24 cellular contexts compared by ENCODE assay signal in genomic region chr13:32917504-32917903, GRCh38.
DNase-seq lines count a peak whose midpoint lies in the region; ATAC-seq, FAIRE-seq and TF ChIP-seq lines count a peak whose summit lies in the region.
"Had no signal": no experiment of that assay in that cellular context is flagged by ENCODE, and none has a peak within 500 bp of the region (broad histone marks: within the 10 kb centered on the region; RNA-seq: fewer than 3 reads in every experiment).

No MANE protein-coding gene starts in this region.

- ATAC-seq in activated naive CD4-positive, alpha-beta T cell treated with anti-CD3 and anti-CD28 coated beads, Interleukin-2, amount 50 U/mL, for 72 hours: peak; percentile 93 to 97
- ATAC-seq in GM12878: peak; percentile 89
- ATAC-seq: CD8-positive, alpha-beta T cell; lower lobe of right lung; sciatic nerve had no signal

- no peak overlapping the region for H3K4me2 ChIP-seq in GM12878 (ENCODE audit: control insufficient read depth, insufficient read depth)
- H3K4me2 ChIP-seq in Karpas-422 (ENCODE audit: low read depth, low read length, poor library complexity, severe bottlenecking): no peak overlapping the region

- POLR2A ChIA-PET in GM12878 (lab: Charles Lee): no interaction called here

- no peak overlapping the region for H3K27ac ChIP-seq in GM12878 (ENCODE audit: control insufficient read depth, insufficient read depth)
- H3K27ac ChIP-seq in Karpas-422 (ENCODE audit: low read length): no peak overlapping the region
- H3K27ac ChIP-seq: esophagus muscularis mucosa, lower lobe of right lung, ovary, uterus had no signal

- H3K27ac Mint-ChIP-seq in activated naive CD4-positive, alpha-beta T cell treated with anti-CD3 and anti-CD28 coated beads, Interleukin-2, amount 50 U/mL, for 72 hours: peak overlapping the region in 1 of 2 donors; percentile 61
- H3K27ac Mint-ChIP-seq: activated B cell treated with CpG ODN at 0.5 μM for 24 hours; CD8-positive, alpha-beta T cell; immature natural killer cell had no signal

- no peaks in the 10 kb centered on the region for H3K4me1 ChIP-seq in GM12878 (ENCODE audit: control insufficient read depth, insufficient read depth, low read length)
- H3K4me1 ChIP-seq in Karpas-422 (ENCODE audit: low read length): no peaks in the 10 kb centered on the region
- H3K4me1 ChIP-seq: esophagus muscularis mucosa, HAP-1, lower lobe of right lung, uterus had no signal

- DNase-seq in activated naive CD4-positive, alpha-beta T cell treated with anti-CD3 and anti-CD28 coated beads, Interleukin-2, amount 50 U/mL, for 72 hours (ENCODE audit: low spot score in 2 of 2): no peak
- DNase-seq in activated naive CD4-positive, alpha-beta T cell treated with anti-CD3 and anti-CD28 coated beads, Interleukin-2, amount 50 U/mL, for 16 hours: no peak
- DNase-seq in HS-5 (ENCODE audit: low read depth): peak; percentile 16
- DNase-seq in GM12878 (ENCODE audit: low read depth, low spot score): peak; percentile 33
- peak; percentile 13 for DNase-seq in renal cortical epithelial cell (ENCODE audit: low read depth)
- DNase-seq in islet precursor cell: no peak
- DNase-seq in Karpas-422: no peak
- DNase-seq in SKM-1 (lab: John Stamatoyannopoulos, UW; ENCODE audit: unreplicated experiment): no peak
- DNase-seq: activated B cell treated with CpG ODN at 0.5 μM for 24 hours; activated CD8-positive, alpha-beta memory T cell treated with anti-CD3 and anti-CD28 coated beads, Interleukin-2, amount 50 U/mL, for 48 hours; caudate nucleus; CD8-positive, alpha-beta T cell; DND-41; head of caudate nucleus; immature natural killer cell; KBM-7; lower lobe of right lung; NCI-H2081; NCI-H510A; ovary; uterus had no signal

- H3K9me3 ChIP-seq in GM12878 (replicated peaks; ENCODE audit: control insufficient read depth, insufficient read depth, low read length) (no peaks in the 10 kb centered on the region; the same call in 2 of the 3 replicates), Karpas-422 (ENCODE audit: low read length) (no peaks in the 10 kb centered on the region)
- H3K9me3 ChIP-seq: HAP-1, lower lobe of right lung, ovary, uterus had no signal

- no peak for TF ChIP-seq CTCF in GM12878 (IDR thresholded peaks at IDR 0.05 in 2 of 3, conservative IDR thresholded peaks at IDR 0.05 in 1 of 3; ENCODE audit: control insufficient read depth in 2 of 3, extremely low read depth in 1 of 3, insufficient read depth in 1 of 3, low read depth in 3 of 3, low read length in 3 of 3)

- H2AFZ ChIP-seq in GM12878 (ENCODE audit: control insufficient read depth, low read depth, low read length) (no peak overlapping the region), Karpas-422 (ENCODE audit: low read length) (no peak overlapping the region)

- peaks cover 10 to 13% of the 10 kb centered on the region in 2 donors for H3K9me3 Mint-ChIP-seq in activated naive CD4-positive, alpha-beta T cell treated with anti-CD3 and anti-CD28 coated beads, Interleukin-2, amount 50 U/mL, for 72 hours

- SMC1A ChIA-PET in GM12878 (lab: Charles Lee; ENCODE audit: uncharacterized antibody, unreplicated experiment): interaction anchor here (0.9 to 1.2 kb wide), 2 partner anchors 9 to 100 kb away, joined by 3 read pairs; no protein-coding TSS in a partner anchor

- CTCF ChIA-PET in GM12878 (lab: Yijun Ruan, JAX): interaction anchor here (0.6 to 1.1 kb wide), 2 partner anchors 52 to 1160 kb away, joined by 3 read pairs; no protein-coding TSS in a partner anchor

- BruUV-seq in GM12878 (replicated peaks; lab: Mats Ljungman, UMichigan): no TSS peak

- in situ Hi-C loops in GM12878 (cut with MboI): no loop called here

- H3K9me2 ChIP-seq in Karpas-422 (replicated peaks; ENCODE audit: insufficient read depth, low read length): no peaks in the 10 kb centered on the region

- H3K4me3 ChIP-seq in GM12878 (no peak overlapping the region), Karpas-422 (ENCODE audit: low read length) (no peak overlapping the region)
- H3K4me3 ChIP-seq: esophagus muscularis mucosa, HAP-1, lower lobe of right lung, ovary, uterus had no signal

- no peaks in the 10 kb centered on the region for H4K20me1 ChIP-seq in GM12878 (ENCODE audit: control insufficient read depth, insufficient read depth)
- no peaks in the 10 kb centered on the region for H4K20me1 ChIP-seq in Karpas-422 (ENCODE audit: insufficient read depth, low read depth, low read length)

- TF ChIP-seq POLR2A in GM12878 (IDR thresholded peaks at IDR 0.05; ENCODE audit: low read depth, low read length): no peak

- peak; percentile 93 for FAIRE-seq in GM12878 (lab: Jason Lieb, UNC)

- intact Hi-C loops in GM12878 (cut with micrococcal nuclease; ENCODE audit: unreplicated experiment): loop anchor here (10.0 kb wide), 1 partner anchor 273 kb away; no protein-coding TSS in a partner anchor

- RAD21 ChIA-PET in GM12878 (lab: Charles Lee; ENCODE audit: unreplicated experiment): interaction anchor here (0.6 kb wide), 1 partner anchor 1582 kb away, joined by 3 read pairs; no protein-coding TSS in a partner anchor

- no peaks in the 10 kb centered on the region for H3K79me2 ChIP-seq in GM12878 (ENCODE audit: control insufficient read depth, insufficient read depth, low read length)
- no peaks in the 10 kb centered on the region for H3K79me2 ChIP-seq in Karpas-422 (ENCODE audit: low read length)

- H3K9ac ChIP-seq in GM12878 (ENCODE audit: control insufficient read depth, insufficient read depth, low read length) (no peak overlapping the region), Karpas-422 (ENCODE audit: low read length) (no peak overlapping the region)

- H3K27me3 ChIP-seq in GM12878 (replicated peaks in 1 of 2; ENCODE audit: control insufficient read depth in 2 of 2, insufficient read depth in 2 of 2, low read length in 1 of 2): no peaks in the 10 kb centered on the region
- no peaks in the 10 kb centered on the region for H3K27me3 ChIP-seq in Karpas-422 (ENCODE audit: low read length)
- H3K27me3 ChIP-seq: esophagus muscularis mucosa, ovary, uterus had no signal

- no peaks in the 10 kb centered on the region for H3K36me3 ChIP-seq in GM12878 (ENCODE audit: control insufficient read depth in 2 of 2, insufficient read depth in 2 of 2, low read length in 1 of 2)
- H3K36me3 ChIP-seq in Karpas-422 (ENCODE audit: insufficient read depth, low read length): no peaks in the 10 kb centered on the region
- H3K36me3 ChIP-seq: esophagus muscularis mucosa, HAP-1, lower lobe of right lung, ovary, uterus had no signal

- H3K36me3 Mint-ChIP-seq in activated naive CD4-positive, alpha-beta T cell treated with anti-CD3 and anti-CD28 coated beads, Interleukin-2, amount 50 U/mL, for 72 hours: peaks cover 12 to 27% of the 10 kb centered on the region in 2 donors
- H3K36me3 Mint-ChIP-seq: CD8-positive, alpha-beta T cell; immature natural killer cell had no signal

- 5% methylated on average over 2 of the region's 2 CpGs for WGBS in GM12878 (ENCODE audit: insufficient coverage, insufficient replicate concordance, low lambda C conversion rate, missing lambda C conversion rate)

- peak in 1 of 2 experiments; percentile 40; a peak in 1 of 4 replicates for TF ChIP-seq EP300 in GM12878 (IDR thresholded peaks at IDR 0.05; ENCODE audit: borderline replicate concordance in 1 of 2, control insufficient read depth in 1 of 2, low read depth in 2 of 2, low read length in 2 of 2)

- TF ChIP-seq RAD21 in GM12878 (IDR thresholded peaks at IDR 0.05; ENCODE audit: insufficient read depth, low read depth, low read length): 0 out of 2 replicates have a peak, but pooled peaks have one; percentile 8

TF ChIP-seq in GM12878, 131 proteins besides CTCF, POLR2A, EP300 and RAD21 (continues in another document):
- TF ChIP-seq JUND (IDR thresholded peaks at IDR 0.05; ENCODE audit: low read depth, low read length) (no peak), HDGF (IDR thresholded peaks at IDR 0.05) (no peak), STAT3 (IDR thresholded peaks at IDR 0.05; ENCODE audit: low read depth, low read length) (no peak), CEBPB (IDR thresholded peaks at IDR 0.05; ENCODE audit: borderline replicate concordance in 1 of 2, low read depth in 2 of 2, low read length in 2 of 2) (no peak), ATF3 (IDR thresholded peaks at IDR 0.05; ENCODE audit: borderline replicate concordance, extremely low read depth, low read depth, low read length) (no peak), ATF2 (IDR thresholded peaks at IDR 0.05; ENCODE audit: low read length) (peak; percentile 31; the same call in 1 of the 2 replicates)
- TF ChIP-seq, protein P1, sequence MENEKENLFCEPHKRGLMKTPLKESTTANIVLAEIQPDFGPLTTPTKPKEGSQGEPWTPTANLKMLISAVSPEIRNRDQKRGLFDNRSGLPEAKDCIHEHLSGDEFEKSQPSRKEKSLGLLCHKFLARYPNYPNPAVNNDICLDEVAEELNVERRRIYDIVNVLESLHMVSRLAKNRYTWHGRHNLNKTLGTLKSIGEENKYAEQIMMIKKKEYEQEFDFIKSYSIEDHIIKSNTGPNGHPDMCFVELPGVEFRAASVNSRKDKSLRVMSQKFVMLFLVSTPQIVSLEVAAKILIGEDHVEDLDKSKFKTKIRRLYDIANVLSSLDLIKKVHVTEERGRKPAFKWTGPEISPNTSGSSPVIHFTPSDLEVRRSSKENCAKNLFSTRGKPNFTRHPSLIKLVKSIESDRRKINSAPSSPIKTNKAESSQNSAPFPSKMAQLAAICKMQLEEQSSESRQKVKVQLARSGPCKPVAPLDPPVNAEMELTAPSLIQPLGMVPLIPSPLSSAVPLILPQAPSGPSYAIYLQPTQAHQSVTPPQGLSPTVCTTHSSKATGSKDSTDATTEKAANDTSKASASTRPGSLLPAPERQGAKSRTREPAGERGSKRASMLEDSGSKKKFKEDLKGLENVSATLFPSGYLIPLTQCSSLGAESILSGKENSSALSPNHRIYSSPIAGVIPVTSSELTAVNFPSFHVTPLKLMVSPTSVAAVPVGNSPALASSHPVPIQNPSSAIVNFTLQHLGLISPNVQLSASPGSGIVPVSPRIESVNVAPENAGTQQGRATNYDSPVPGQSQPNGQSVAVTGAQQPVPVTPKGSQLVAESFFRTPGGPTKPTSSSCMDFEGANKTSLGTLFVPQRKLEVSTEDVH (IDR thresholded peaks at IDR 0.05; ENCODE audit: low read depth, partially characterized antibody): no peak

Comparison
In these comparisons a context has a peak if more than half of its experiments do, and no peak if none do; other contexts are left out.
1. DNase-seq: peak in HS-5 (single experiment), GM12878 (single experiment) and renal cortical epithelial cell (single experiment); none in activated naive CD4-positive, alpha-beta T cell treated with anti-CD3 and anti-CD28 coated beads, Interleukin-2, amount 50 U/mL, for 72 hours (0 of 2), activated naive CD4-positive, alpha-beta T cell treated with anti-CD3 and anti-CD28 coated beads, Interleukin-2, amount 50 U/mL, for 16 hours (single experiment), islet precursor cell (single experiment), Karpas-422 (single experiment) and SKM-1 (single experiment).